19 cellular contexts compared by ENCODE assay signal in genomic region chr18:14085770-14086458, GRCh38. TPM values are rescaled to one million over a fixed set of nuclear protein-coding genes. Genes with fewer than 3 reads are reported as not detected.
DNase-seq lines count a peak whose midpoint lies in the region; ATAC-seq and TF ChIP-seq lines count a peak whose summit lies in the region.
"Had no signal": no experiment of that assay in that cellular context is flagged by ENCODE, and none has a peak within 500 bp of the region (broad histone marks: within the 10 kb centered on the region; RNA-seq: fewer than 3 reads in every experiment).

No MANE protein-coding gene starts in this region.

- H3K9me3 ChIP-seq in GM23248 (ENCODE audit: low read depth) (no peaks in the 10 kb centered on the region), endodermal cell (ENCODE audit: control insufficient read depth, low read length) (no peaks in the 10 kb centered on the region), osteoblast (ENCODE audit: low read depth, low read length) (no peaks in the 10 kb centered on the region), gastroesophageal sphincter (no peaks in the 10 kb centered on the region), testis (no peaks in the 10 kb centered on the region)
- H3K9me3 ChIP-seq: adrenal gland, breast epithelium, colonic mucosa, prostate gland, thoracic aorta had no signal

- intact Hi-C loops in testis (cut with DNase I; ENCODE audit: low total_unique reads), result loop anchor here (10.0 kb wide), 1 partner anchor 261 kb away; the partner anchor contains the start of gene MC5R

- no peaks in the 10 kb centered on the region for H3K4me1 Mint-ChIP-seq in endodermal cell
- H3K4me1 Mint-ChIP-seq: CD4-positive, alpha-beta memory T cell had no signal

- H3K79me2 ChIP-seq in GM23248 (ENCODE audit: insufficient read depth) (no peaks in the 10 kb centered on the region), osteoblast (ENCODE audit: insufficient read depth, low read length) (no peaks in the 10 kb centered on the region)

- DNase-seq in GM23248 (no peak), endodermal cell (no peak), osteoblast (ENCODE audit: insufficient read length, low spot score, missing footprints) (no peak), testis (no peak)
- DNase-seq: CD4-positive, alpha-beta memory T cell; colonic mucosa; NCI-H2107; stimulated activated CD4-positive, alpha-beta T cell treated with anti-CD3 and anti-CD28 coated beads, Interleukin-2, amount 100 ng/mL, for 24 hours; stimulated activated naive B cell treated with anti-CD40 and anti-IgM and Interleukin-4, amounts not matched to agents 10 μg/mL and 1 μg/mL and 100 μg/mL, for 72 hours had no signal

- H3K27ac Mint-ChIP-seq in endodermal cell, result peak overlapping the region; percentile 12
- H3K27ac Mint-ChIP-seq: CD4-positive, alpha-beta memory T cell; stimulated activated naive B cell treated with anti-CD40 and anti-IgM and Interleukin-4, amounts not matched to agents 10 μg/mL and 1 μg/mL and 100 μg/mL, for 72 hours had no signal

- no peak overlapping the region for H3K4me3 Mint-ChIP-seq in endodermal cell
- H3K4me3 Mint-ChIP-seq: CD4-positive, alpha-beta memory T cell; neural crest cell; stimulated activated naive B cell treated with anti-CD40 and anti-IgM and Interleukin-4, amounts not matched to agents 10 μg/mL and 1 μg/mL and 100 μg/mL, for 72 hours had no signal

- H3K9ac ChIP-seq in GM23248 (no peak overlapping the region), endodermal cell (ENCODE audit: extremely low read depth, low read length, poor library complexity, severe bottlenecking) (no peak overlapping the region)

- H3K4me2 ChIP-seq in GM23248 (ENCODE audit: unreplicated experiment) (no peak overlapping the region), osteoblast (ENCODE audit: insufficient read depth, low read length) (peak overlapping the region; percentile 12)

- no peak for TF ChIP-seq EP300 in gastroesophageal sphincter (IDR thresholded peaks at IDR 0.05)

- TF ChIP-seq CTCF in endodermal cell (conservative IDR thresholded peaks at IDR 0.05) (no peak), osteoblast (IDR thresholded peaks at IDR 0.05; ENCODE audit: extremely low read depth, low read depth, low read length) (no peak), gastroesophageal sphincter (IDR thresholded peaks at IDR 0.05) (no peak), testis (IDR thresholded peaks at IDR 0.05) (no peak)

- no peaks in the 10 kb centered on the region for H3F3A ChIP-seq in GM23248 (ENCODE audit: insufficient read depth)

- H3K4me3 ChIP-seq in GM23248, result no peak overlapping the region
- no peak overlapping the region for H3K4me3 ChIP-seq in endodermal cell (ENCODE audit: low read length)
- H3K4me3 ChIP-seq in osteoblast (ENCODE audit: insufficient read depth, low read length), result no peak overlapping the region
- no peak overlapping the region for H3K4me3 ChIP-seq in gastroesophageal sphincter
- no peak overlapping the region for H3K4me3 ChIP-seq in testis
- H3K4me3 ChIP-seq: adrenal gland, breast epithelium, colonic mucosa, prostate gland, SK-N-MC, thoracic aorta had no signal

- no peaks in the 10 kb centered on the region for H4K20me1 ChIP-seq in GM23248 (ENCODE audit: insufficient read depth)
- no peaks in the 10 kb centered on the region for H4K20me1 ChIP-seq in osteoblast (ENCODE audit: insufficient read depth, low read length)

- H3K36me3 ChIP-seq in GM23248 (ENCODE audit: low read depth) (no peaks in the 10 kb centered on the region), endodermal cell (ENCODE audit: control insufficient read depth, insufficient read depth, low read length) (no peaks in the 10 kb centered on the region), osteoblast (ENCODE audit: insufficient read depth, low read length) (no peaks in the 10 kb centered on the region), gastroesophageal sphincter (no peaks in the 10 kb centered on the region), testis (ENCODE audit: low read depth, missing control alignments) (no peaks in the 10 kb centered on the region)
- H3K36me3 ChIP-seq: adrenal gland, breast epithelium, colonic mucosa, prostate gland, thoracic aorta had no signal

- H2AFZ ChIP-seq in GM23248 (peak overlapping the region; percentile 52), osteoblast (ENCODE audit: low read length) (peak overlapping the region; percentile 62)

- TF ChIP-seq POLR2A in gastroesophageal sphincter (IDR thresholded peaks at IDR 0.05) (no peak), testis (IDR thresholded peaks at IDR 0.05) (no peak)

- H3K9me3 Mint-ChIP-seq in endodermal cell, result no peaks in the 10 kb centered on the region
- H3K9me3 Mint-ChIP-seq: neural crest cell; stimulated activated naive B cell treated with anti-CD40 and anti-IgM and Interleukin-4, amounts not matched to agents 10 μg/mL and 1 μg/mL and 100 μg/mL, for 72 hours had no signal

- H3K27me3 Mint-ChIP-seq in endodermal cell (ENCODE audit: insufficient read depth), result no peaks in the 10 kb centered on the region
- H3K27me3 Mint-ChIP-seq: CD4-positive, alpha-beta memory T cell had no signal

- H3K36me3 Mint-ChIP-seq in endodermal cell (ENCODE audit: low read depth), result no peaks in the 10 kb centered on the region
- H3K36me3 Mint-ChIP-seq: CD4-positive, alpha-beta memory T cell had no signal

- peak; percentile 17 for ATAC-seq in HG02885 (IDR thresholded peaks at IDR 0.05; ENCODE audit: poor library complexity, unreplicated experiment)
- no peak for ATAC-seq in GM18867 (IDR thresholded peaks at IDR 0.05; ENCODE audit: unreplicated experiment)
- ATAC-seq in gastroesophageal sphincter, result no peak
- no peak for ATAC-seq in HG03097 (IDR thresholded peaks at IDR 0.05; ENCODE audit: low FRiP score, unreplicated experiment)

- H3K27me3 ChIP-seq in GM23248 (replicated peaks; ENCODE audit: insufficient read depth), result no peaks in the 10 kb centered on the region
- no peaks in the 10 kb centered on the region for H3K27me3 ChIP-seq in endodermal cell (ENCODE audit: control insufficient read depth, insufficient read depth, low read length, poor library complexity, severe bottlenecking)
- H3K27me3 ChIP-seq in osteoblast (ENCODE audit: insufficient read depth, low read length), result no peaks in the 10 kb centered on the region
- H3K27me3 ChIP-seq in gastroesophageal sphincter, result no peaks in the 10 kb centered on the region
- H3K27me3 ChIP-seq in testis, result no peaks in the 10 kb centered on the region
- H3K27me3 ChIP-seq: adrenal gland, breast epithelium, colonic mucosa had no signal

- in situ Hi-C loops in GM23248 (cut with MboI), result loop anchor here (5.0 kb wide), 1 partner anchor 259 kb away; no protein-coding TSS in a partner anchor

- H3K4me1 ChIP-seq in GM23248 (ENCODE audit: insufficient read depth) (no peaks in the 10 kb centered on the region), endodermal cell (ENCODE audit: control insufficient read depth, insufficient read depth, low read length) (peaks cover 4% of the 10 kb centered on the region), osteoblast (ENCODE audit: insufficient read depth, low read length) (no peaks in the 10 kb centered on the region), gastroesophageal sphincter (no peaks in the 10 kb centered on the region), testis (no peaks in the 10 kb centered on the region)
- H3K4me1 ChIP-seq: adrenal gland, breast epithelium, colonic mucosa, prostate gland had no signal

- WGBS in GM23248 (ENCODE audit: low coverage in 1 of 2, low lambda C conversion rate in 2 of 2, missing lambda C conversion rate in 2 of 2), 2 experiments, result 57 to 60% methylated on average over 9 of the region's 9 CpGs
- 90 to 92% methylated on average over 5 to 9 of the region's 9 CpGs for WGBS in endodermal cell (ENCODE audit: insufficient coverage in 1 of 2, insufficient read length in 1 of 2), 2 experiments
- WGBS in gastroesophageal sphincter (ENCODE audit: low coverage in 1 of 2), 2 donors, result 87 to 100% methylated on average over 2 to 3 of the region's 9 CpGs
- WGBS in testis, 2 donors, result 78 to 92% methylated on average over 4 to 9 of the region's 9 CpGs

- no peaks in the 10 kb centered on the region for H3K9me2 ChIP-seq in GM23248 (ENCODE audit: insufficient read depth)

- H3K27ac ChIP-seq in GM23248, result no peak overlapping the region
- no peak overlapping the region for H3K27ac ChIP-seq in endodermal cell (ENCODE audit: low read depth, low read length)
- no peak overlapping the region for H3K27ac ChIP-seq in osteoblast (ENCODE audit: low read depth, low read length)
- no peak overlapping the region for H3K27ac ChIP-seq in gastroesophageal sphincter
- no peak overlapping the region for H3K27ac ChIP-seq in testis
- H3K27ac ChIP-seq: adrenal gland, breast epithelium, colonic mucosa, prostate gland, SK-N-MC, thoracic aorta had no signal

RNA-seq across cellular contexts. Expression of gene ZNF519, which starts 46.3 kb away (rescaled TPM):
- total RNA-seq in GM23248 (2014; rRNA removed; shearing (Covaris generic)), result 1.1 and 2.0 TPM in 2 replicates
- polyA plus RNA-seq in GM23248 (2016; fragmentation: Nextera tagmentation; extraction: Ambion mirVana) (2.1 and 2.2 TPM in 2 replicates), testis (ENCODE audit: insufficient read depth, low read depth, low replicate concordance) (3.8 TPM)
- total RNA-seq in endodermal cell (10 to 100 TPM; 24.6 to 31.9 TPM), osteoblast (5.4 and 12.4 TPM in 2 replicates), gastroesophageal sphincter (10 to 100 TPM in 1 of 4 donors, 1 to 10 TPM in 3; 4.0 to 16.3 (median 5.1) TPM), testis (10 to 100 TPM; 12.6 to 18.7 TPM)
- 25.4 TPM for polyA plus RNA-seq in endodermal cell (2013, experiment 1 of 2)
- 29.5 TPM for polyA plus RNA-seq in endodermal cell (2013, experiment 2 of 2)
